In genomic region chr7:25356534-25357151, GRCh38 we compare ENCODE assay signal across 18 cellular contexts.
DNase-seq lines count a peak whose midpoint lies in the region; ATAC-seq, FAIRE-seq and TF ChIP-seq lines count a peak whose summit lies in the region.
"Had no signal": no experiment of that assay in that cellular context is flagged by ENCODE, and none has a peak within 500 bp of the region (broad histone marks: within the 10 kb centered on the region; RNA-seq: fewer than 3 reads in every experiment).

No MANE protein-coding gene starts in this region.

- H3K27me3 Mint-ChIP-seq in osteocyte (ENCODE audit: unreplicated experiment): peaks cover 7% of the 10 kb centered on the region

- H3K4me3 ChIP-seq in LNCaP clone FGC (ENCODE audit: low read depth, low read length) (no peak overlapping the region), pancreas (no peak overlapping the region)
- H3K4me3 ChIP-seq: BLaER1, GM23248, HAP-1 had no signal

- no peaks in the 10 kb centered on the region for H3K9me3 Mint-ChIP-seq in osteocyte (ENCODE audit: unreplicated experiment)
- H3K9me3 Mint-ChIP-seq: CD8-positive, alpha-beta memory T cell had no signal

- TF ChIP-seq CTCF in LNCaP clone FGC (IDR thresholded peaks at IDR 0.05; ENCODE audit: control insufficient read depth, extremely low read depth, insufficient read depth) (no peak), pancreas (IDR thresholded peaks at IDR 0.05) (no peak), osteocyte (IDR thresholded peaks at IDR 0.05) (no peak)

- H3K36me3 ChIP-seq in pancreas: no peaks in the 10 kb centered on the region
- H3K36me3 ChIP-seq: BLaER1, HAP-1 had no signal

- DNase-seq in NCI-H1092 treated with DMSO at 0.1 percent for 48 hours (lab: John Stamatoyannopoulos, UW) (peak; percentile 70), NCI-H1092 (lab: John Stamatoyannopoulos, UW) (no peak), LNCaP clone FGC (ENCODE audit: low read depth) (peak; percentile 88), cerebellar cortex (ENCODE audit: low spot score) (peak; percentile 57), pancreas (no peak), osteocyte (ENCODE audit: extremely low spot score, unreplicated experiment) (no peak)
- DNase-seq: 8988T; CD8-positive, alpha-beta memory T cell; COR-L47; DMS153; DMS79 treated with DMSO at 0.1 percent for 48 hours; GM23248 had no signal

- FAIRE-seq in pancreas (lab: Jason Lieb, UNC): peak; percentile 29
- FAIRE-seq: GM12891, GM18507 had no signal

- WGBS in pancreas, 2 donors: 59 to 60% methylated on average over 4 of the region's 4 CpGs

- no peak overlapping the region for H3K27ac ChIP-seq in pancreas
- H3K27ac ChIP-seq: BLaER1, GM23248 had no signal

- no peak overlapping the region for H3K4me3 Mint-ChIP-seq in osteocyte (ENCODE audit: unreplicated experiment)
- H3K4me3 Mint-ChIP-seq: CD14-positive monocyte; CD8-positive, alpha-beta memory T cell had no signal

- no peaks in the 10 kb centered on the region for H3K36me3 Mint-ChIP-seq in osteocyte (ENCODE audit: unreplicated experiment)
- H3K36me3 Mint-ChIP-seq: CD14-positive monocyte; CD8-positive, alpha-beta memory T cell had no signal

- H3K9me3 ChIP-seq in pancreas: no peaks in the 10 kb centered on the region
- H3K9me3 ChIP-seq: BLaER1, HAP-1 had no signal

- H3K4me1 ChIP-seq in pancreas: peaks cover 0 to 10% (median 0%) of the 10 kb centered on the region in 3 donors

- no peak for TF ChIP-seq POLR2A in GM18505 (IDR thresholded peaks at IDR 0.05; ENCODE audit: borderline replicate concordance, extremely low read depth, insufficient read depth, insufficient read length)

- ATAC-seq in pancreas (peak in 1 of 4 donors; percentile 7), GM18505 (IDR thresholded peaks at IDR 0.05; ENCODE audit: unreplicated experiment) (no peak)

- H3K27ac Mint-ChIP-seq in osteocyte (ENCODE audit: unreplicated experiment): no peak overlapping the region
- H3K27ac Mint-ChIP-seq: CD14-positive monocyte; CD8-positive, alpha-beta memory T cell had no signal

- no peaks in the 10 kb centered on the region for H3K27me3 ChIP-seq in pancreas
- H3K27me3 ChIP-seq: BLaER1 had no signal

- no peaks in the 10 kb centered on the region for H3K4me1 Mint-ChIP-seq in osteocyte (ENCODE audit: unreplicated experiment)
- H3K4me1 Mint-ChIP-seq: CD14-positive monocyte; CD8-positive, alpha-beta memory T cell had no signal

- intact Hi-C loops in pancreas (cut with DNase I): no loop called here

Comparison
In these comparisons a context has a peak if more than half of its experiments do, and no peak if none do; other contexts are left out.
1. DNase-seq: peak in NCI-H1092 treated with DMSO at 0.1 percent for 48 hours (single experiment), LNCaP clone FGC (single experiment) and cerebellar cortex (single experiment); none in NCI-H1092 (single experiment), pancreas (0 of 6) and osteocyte (single experiment).